Comparison of ENCODE assay signal across 8 cellular contexts in genomic region chr20:53621482-53622246, GRCh38. TPM values are rescaled to one million over a fixed set of nuclear protein-coding genes. Genes with fewer than 3 reads are reported as not detected.
DNase-seq lines count a peak whose midpoint lies in the region; ATAC-seq, FAIRE-seq and TF ChIP-seq lines count a peak whose summit lies in the region.

No MANE protein-coding gene starts in this region.

- TF ChIP-seq POLR2A in HepG2 (IDR thresholded peaks at IDR 0.05; ENCODE audit: insufficient read depth in 1 of 2, low read depth in 2 of 2, low read length in 2 of 2): no peak

- intact Hi-C loops in A673 (cut with micrococcal nuclease; ENCODE audit: unreplicated experiment): no loop called here
- intact Hi-C loops in OCI-LY7 (cut with micrococcal nuclease; ENCODE audit: unreplicated experiment): loop anchor here (2.0 kb wide), 1 partner anchor 27 kb away; no protein-coding TSS in a partner anchor
- intact Hi-C loops in HepG2 (cut with micrococcal nuclease; ENCODE audit: unreplicated experiment): loop anchor here (2.0 kb wide), 1 partner anchor 25 kb away; no protein-coding TSS in a partner anchor

- ATAC-seq in GM19351 (IDR thresholded peaks at IDR 0.05; ENCODE audit: unreplicated experiment): peak; percentile 31
- peak; percentile 61 for ATAC-seq in HepG2

- 10% methylated on average over 9 of the region's 9 CpGs for WGBS in HepG2 (ENCODE audit: low lambda C conversion rate)

- H3K36me3 ChIP-seq in A673 (ENCODE audit: insufficient read depth, low read length, poor library complexity, severe bottlenecking): no peaks in the 10 kb centered on the region
- H3K36me3 ChIP-seq in OCI-LY7 (ENCODE audit: insufficient read depth, low read length): no peaks in the 10 kb centered on the region
- no peaks in the 10 kb centered on the region for H3K36me3 ChIP-seq in bronchial epithelial cell (ENCODE audit: control insufficient read depth, insufficient read depth, low read length)
- no peaks in the 10 kb centered on the region for H3K36me3 ChIP-seq in HepG2 (replicated peaks in 1 of 2; ENCODE audit: control insufficient read depth in 1 of 2, insufficient read depth in 2 of 2, low read length in 2 of 2)

- DNase-seq in A673 (ENCODE audit: low spot score) (peak; percentile 81), OCI-LY7 (ENCODE audit: low spot score) (peak; percentile 45), bronchial epithelial cell (ENCODE audit: low read depth) (peak; percentile 96), HepG2 (ENCODE audit: low spot score) (peak; percentile 45), NCI-H1930 (lab: John Stamatoyannopoulos, UW) (no peak), hepatic stellate cell (ENCODE audit: low spot score) (no peak)

- TF ChIP-seq RAD21 in HepG2 (CRISPR knock-in tag; IDR thresholded peaks at IDR 0.05): no peak

- H3K27me3 ChIP-seq in A673 (replicated peaks; ENCODE audit: insufficient read depth, low read depth, low read length, poor library complexity) (no peaks in the 10 kb centered on the region), bronchial epithelial cell (ENCODE audit: control insufficient read depth, insufficient read depth, low read length) (no peaks in the 10 kb centered on the region), HepG2 (ENCODE audit: control insufficient read depth in 1 of 2, insufficient read depth in 2 of 2, low read length in 2 of 2) (no peaks in the 10 kb centered on the region)

- peak overlapping the region; percentile 80 for H3K27ac ChIP-seq in A673 (ENCODE audit: low read depth, low read length, poor library complexity, severe bottlenecking)
- H3K27ac ChIP-seq in OCI-LY7 (ENCODE audit: low read depth, low read length, poor library complexity, severe bottlenecking): peak overlapping the region; percentile 90
- H3K27ac ChIP-seq in HepG2 (ENCODE audit: extremely low read length, insufficient read depth, low read length): peak overlapping the region; percentile 93
- peak overlapping the region; percentile 29 for H3K27ac ChIP-seq in temporal lobe (ENCODE audit: low read depth, low read length)

- CTCF ChIA-PET in A673 (lab: Charles Lee) (no interaction called here), OCI-LY7 (lab: Charles Lee; ENCODE audit: unreplicated experiment) (interaction anchor here (1.3 to 2.2 kb wide), 3 partner anchors 11 to 227 kb away, joined by 3 to 7 read pairs (median 4); no protein-coding TSS in a partner anchor), HepG2 (lab: Yijun Ruan, JAX; ENCODE audit: low intra/inter-chr PET ratio, low total read pairs) (no interaction called here)

- H3K4me2 ChIP-seq in OCI-LY7 (ENCODE audit: low read length) (peak overlapping the region; percentile 69), HepG2 (ENCODE audit: low read depth, low read length) (peak overlapping the region; percentile 83)

- TF ChIP-seq CTCF in A673 (conservative IDR thresholded peaks at IDR 0.05; ENCODE audit: low read depth, low read length) (no peak), OCI-LY7 (conservative IDR thresholded peaks at IDR 0.05; ENCODE audit: low read length) (peak; percentile 17; the same call in 1 of the 2 replicates), bronchial epithelial cell (IDR thresholded peaks at IDR 0.05; ENCODE audit: insufficient read depth, low read length, severe bottlenecking) (no peak), HepG2 (CRISPR knock-in tag; IDR thresholded peaks at IDR 0.05) (no peak)

- in situ Hi-C loops in HepG2 (cut with HindIII; ENCODE audit: extremely low pct_ligation_motif_present, low pct_unique_long_range_greater_than_20kb): no loop called here

- BruUV-seq in A673 (replicated peaks; lab: Mats Ljungman, UMichigan): no TSS peak
- no TSS peak for BruUV-seq in OCI-LY7 (replicated peaks; lab: Mats Ljungman, UMichigan)
- no TSS peak for BruUV-seq in HepG2 (replicated peaks; lab: Mats Ljungman, UMichigan)

- H3K9ac ChIP-seq in HepG2 (ENCODE audit: insufficient read depth, low read depth, low read length): peak overlapping the region; percentile 76

- no peak overlapping the region for H3K4me3 ChIP-seq in A673 (ENCODE audit: low read depth, low read length, poor library complexity, severe bottlenecking)
- H3K4me3 ChIP-seq in OCI-LY7 (ENCODE audit: low read depth, low read length, poor library complexity, severe bottlenecking): peak overlapping the region; percentile 49
- H3K4me3 ChIP-seq in bronchial epithelial cell (ENCODE audit: low read depth, low read length): no peak overlapping the region
- H3K4me3 ChIP-seq in HepG2 (replicated peaks in 1 of 3; ENCODE audit: insufficient read depth in 1 of 3, low read depth in 2 of 3, low read length in 3 of 3): peak overlapping the region; percentile 37 to 66 (median 66)

- peaks cover 35% of the 10 kb centered on the region for H3K4me1 ChIP-seq in A673 (ENCODE audit: insufficient read depth, low read length, poor library complexity, severe bottlenecking)
- H3K4me1 ChIP-seq in OCI-LY7 (ENCODE audit: insufficient read depth, low read length, poor library complexity, severe bottlenecking): peaks cover 70% of the 10 kb centered on the region
- H3K4me1 ChIP-seq in HepG2 (ENCODE audit: insufficient read depth, low read length): peaks cover 38% of the 10 kb centered on the region

- POLR2A ChIA-PET in A673 (lab: Charles Lee; ENCODE audit: low non-redundant PET): interaction anchor here (0.5 kb wide), 1 partner anchor 29 kb away, joined by 3 read pairs; no protein-coding TSS in a partner anchor
- POLR2A ChIA-PET in OCI-LY7 (lab: Charles Lee): interaction anchor here (0.8 to 4.4 kb wide), 19 partner anchors 8 to 309 kb away, joined by 3 to 50 read pairs (median 6); partner anchors contain the start of gene ZNF217
- POLR2A ChIA-PET in HepG2 (lab: Yijun Ruan, JAX): interaction anchor here (0.6 to 5.2 kb wide), 20 partner anchors 8 to 483 kb away, joined by 3 to 147 read pairs (median 22); partner anchors contain the start of gene ZNF217

- no peaks in the 10 kb centered on the region for H3K79me2 ChIP-seq in OCI-LY7 (ENCODE audit: insufficient read depth, low read depth, low read length)
- no peaks in the 10 kb centered on the region for H3K79me2 ChIP-seq in HepG2 (ENCODE audit: insufficient read depth, low read length)

- no peak for FAIRE-seq in bronchial epithelial cell (lab: Jason Lieb, UNC)
- no peak for FAIRE-seq in HepG2 (lab: Jason Lieb, UNC)

- TF ChIP-seq EP300 in HepG2 (IDR thresholded peaks at IDR 0.05; ENCODE audit: low read depth in 2 of 2, low read length in 2 of 2): no peak
- TF ChIP-seq EP300 in HepG2 (CRISPR knock-in tag; IDR thresholded peaks at IDR 0.05; ENCODE audit: borderline replicate concordance): no peak

- H4K20me1 ChIP-seq in OCI-LY7 (ENCODE audit: insufficient read depth, low read length) (no peaks in the 10 kb centered on the region), HepG2 (ENCODE audit: insufficient read depth, low read length) (no peaks in the 10 kb centered on the region)

- H3K9me3 ChIP-seq in A673 (ENCODE audit: low read depth, low read length, poor library complexity, severe bottlenecking) (no peaks in the 10 kb centered on the region), OCI-LY7 (ENCODE audit: low read length) (no peaks in the 10 kb centered on the region), HepG2 (ENCODE audit: low read length) (no peaks in the 10 kb centered on the region)

- peak overlapping the region; percentile 88 for H2AFZ ChIP-seq in OCI-LY7 (ENCODE audit: low read length)
- H2AFZ ChIP-seq in HepG2 (ENCODE audit: low read length): peak overlapping the region; percentile 73

- no peaks in the 10 kb centered on the region for H3K9me2 ChIP-seq in OCI-LY7 (ENCODE audit: insufficient read depth, low read length)

TF ChIP-seq in HepG2, 621 proteins besides CTCF, POLR2A, EP300 and RAD21 (continues in another document):
- 0 out of 2 replicates have a peak, but pooled peaks have one; percentile 13 for TF ChIP-seq TFE3 (CRISPR knock-in tag; IDR thresholded peaks at IDR 0.05)
- TF ChIP-seq ZFY (CRISPR knock-in tag; IDR thresholded peaks at IDR 0.05): peak; percentile 59; the same call in 1 of the 2 replicates

RNA-seq across cellular contexts. Expression of gene ZNF217, which starts 28.0 kb away (rescaled TPM):
- total RNA-seq in A673 (2021): 27.0 and 37.7 TPM in 2 replicates
- total RNA-seq in OCI-LY7 (2014; rRNA removed; shearing (Covaris generic)): 35.1 and 39.7 TPM in 2 replicates
- total RNA-seq in OCI-LY7 (2022): 68.4 and 77.0 TPM in 2 replicates
- total RNA-seq in bronchial epithelial cell: 24.7 and 31.6 TPM in 2 replicates
- 29.8 and 65.0 TPM in 2 replicates for total RNA-seq in HepG2 (2016; rRNA removed; fragmentation: Illumina TruSeq; extraction: Trizol)
- total RNA-seq in HepG2 (2016; cell fraction: cytosol; rRNA removed; fragmentation: Illumina TruSeq; extraction: Trizol; ENCODE audit: low read depth): 3.8 and 3.9 TPM in 2 replicates
- 30.1 and 52.5 TPM in 2 replicates for total RNA-seq in HepG2 (2016; cell fraction: insoluble cytoplasmic fraction; rRNA removed; fragmentation: Illumina TruSeq; extraction: Trizol)
- 17.5 and 18.9 TPM in 2 replicates for total RNA-seq in HepG2 (2016; cell fraction: membrane; rRNA removed; fragmentation: Illumina TruSeq; extraction: Trizol)
- 46.4 and 49.3 TPM in 2 replicates for total RNA-seq in HepG2 (2016; cell fraction: nucleus; rRNA removed; fragmentation: Illumina TruSeq; extraction: Trizol)
- polyA plus RNA-seq in HepG2 (2011; rRNA removed): 22.3 and 23.7 TPM in 2 replicates
- 16.1 and 20.6 TPM in 2 replicates for polyA plus RNA-seq in HepG2 (2011; cell fraction: cytosol; rRNA removed)
- polyA plus RNA-seq in HepG2 (2011; cell fraction: nucleus; rRNA removed): 28.1 and 34.2 TPM in 2 replicates
- 30.6 and 41.2 TPM in 2 replicates for polyA plus RNA-seq in HepG2 (2012)
- polyA plus RNA-seq in HepG2 (2016; cell fraction: cytosol; fragmentation: Illumina TruSeq; extraction: Trizol; ENCODE audit: low read depth): 0.85 and 1.1 TPM in 2 replicates
- 50.4 and 54.5 TPM in 2 replicates for polyA plus RNA-seq in HepG2 (2016; cell fraction: insoluble cytoplasmic fraction; fragmentation: Illumina TruSeq; extraction: Trizol; ENCODE audit: low read depth)
- 5.7 and 6.3 TPM in 2 replicates for polyA plus RNA-seq in HepG2 (2016; cell fraction: membrane; fragmentation: Illumina TruSeq; extraction: Trizol; ENCODE audit: low read depth)
- polyA plus RNA-seq in HepG2 (2016; cell fraction: nucleus; fragmentation: Illumina TruSeq; extraction: Trizol; ENCODE audit: insufficient read depth, low read depth): 66.7 and 71.5 TPM in 2 replicates
- 13.5 and 82.3 TPM in 2 replicates for polyA minus RNA-seq in HepG2 (2011; rRNA and poly(A)+ RNA removed; ENCODE audit: low replicate concordance)
- polyA minus RNA-seq in HepG2 (2011; cell fraction: cytosol; rRNA and poly(A)+ RNA removed): 62.7 and 65.9 TPM in 2 replicates
- polyA minus RNA-seq in HepG2 (2011; cell fraction: nucleus; rRNA and poly(A)+ RNA removed): 63.2 and 86.3 TPM in 2 replicates
- 5.2 TPM for total RNA-seq in temporal lobe

Comparison
In these comparisons a context has a peak if more than half of its experiments do, and no peak if none do; other contexts are left out.
1. DNase-seq: peak in A673 (single experiment), OCI-LY7 (single experiment), bronchial epithelial cell (single experiment) and HepG2 (single experiment); none in NCI-H1930 (0 of 2) and hepatic stellate cell (single experiment).
2. H3K27ac ChIP-seq: peak in every context shown above with its lines; median percentile 93 in HepG2; 90 in OCI-LY7; 80 in A673; 29 in temporal lobe.
3. H3K4me3 ChIP-seq: peak in OCI-LY7 (single experiment) and HepG2 (3 of 3); none in A673 (single experiment) and bronchial epithelial cell (single experiment).